In genomic region chr17:75817571-75817970, GRCh38 we compare ENCODE assay signal across 16 cellular contexts. TPM values are rescaled to one million over a fixed set of nuclear protein-coding genes. Genes with fewer than 3 reads are reported as not detected.
DNase-seq lines count a peak whose midpoint lies in the region; ATAC-seq lines count a peak whose summit lies in the region.
"Had no signal": no experiment of that assay in that cellular context is flagged by ENCODE, and none has a peak within 500 bp of the region (broad histone marks: within the 10 kb centered on the region; RNA-seq: fewer than 3 reads in every experiment).

No MANE protein-coding gene starts in this region.

- peaks cover 9% of the 10 kb centered on the region for H3K4me1 ChIP-seq in CD4-positive, CD25-positive, alpha-beta regulatory T cell (ENCODE audit: control insufficient read depth, insufficient read depth, low read length, poor library complexity, severe bottlenecking)

- no peaks in the 10 kb centered on the region for H3K27me3 Mint-ChIP-seq in activated T-cell treated with anti-CD3 and anti-CD28 coated beads, Interleukin-2, amount 50 U/mL, for 24 hours
- H3K27me3 Mint-ChIP-seq in activated T-cell treated with anti-CD3 and anti-CD28 coated beads, Interleukin-2, amount 50 U/mL, for 4 hours (ENCODE audit: low read depth): no peaks in the 10 kb centered on the region
- H3K27me3 Mint-ChIP-seq in CD4-positive, CD25-positive, alpha-beta regulatory T cell: no peaks in the 10 kb centered on the region
- H3K27me3 Mint-ChIP-seq: B cell; CD8-positive, alpha-beta memory T cell had no signal

- peaks cover 62% of the 10 kb centered on the region for H3K36me3 ChIP-seq in CD4-positive, CD25-positive, alpha-beta regulatory T cell (ENCODE audit: control insufficient read depth, insufficient read depth, low read length)
- H3K36me3 ChIP-seq in H7 (replicated peaks; ENCODE audit: control insufficient read depth, insufficient read depth, low read length): peaks cover 51% of the 10 kb centered on the region

- no peaks in the 10 kb centered on the region for H3K9me3 ChIP-seq in CD4-positive, CD25-positive, alpha-beta regulatory T cell (ENCODE audit: control insufficient read depth in 2 of 2, low read length in 2 of 2)
- H3K9me3 ChIP-seq: BLaER1 treated with 17β-estradiol and CSF1 and Interleukin-3, amounts not matched to agents 10 nM and 100 nM had no signal

- no peak overlapping the region for H3K4me3 Mint-ChIP-seq in activated T-cell treated with anti-CD3 and anti-CD28 coated beads, Interleukin-2, amount 50 U/mL, for 24 hours
- no peak overlapping the region for H3K4me3 Mint-ChIP-seq in activated T-cell treated with anti-CD3 and anti-CD28 coated beads, Interleukin-2, amount 50 U/mL, for 4 hours
- H3K4me3 Mint-ChIP-seq in CD4-positive, CD25-positive, alpha-beta regulatory T cell: no peak overlapping the region
- H3K4me3 Mint-ChIP-seq: B cell; CD8-positive, alpha-beta memory T cell; H9 had no signal

- H3K27me3 ChIP-seq in CD4-positive, CD25-positive, alpha-beta regulatory T cell (ENCODE audit: control insufficient read depth, insufficient read depth, low read length): no peaks in the 10 kb centered on the region
- no peaks in the 10 kb centered on the region for H3K27me3 ChIP-seq in H7 (ENCODE audit: control insufficient read depth, insufficient read depth, low read length)
- H3K27me3 ChIP-seq: BLaER1 treated with 17β-estradiol and CSF1 and Interleukin-3, amounts not matched to agents 10 nM and 100 nM had no signal

- no peak for ATAC-seq in activated T-cell treated with anti-CD3 and anti-CD28 coated beads, Interleukin-2, amount 50 U/mL, for 4 hours
- ATAC-seq in CD4-positive, CD25-positive, alpha-beta regulatory T cell (ENCODE audit: low read depth in 2 of 2): no peak
- no peak for ATAC-seq in GM21526 (IDR thresholded peaks at IDR 0.05; ENCODE audit: low FRiP score, unreplicated experiment)

- in situ Hi-C loops in KBM-7 (cut with MboI; ENCODE audit: low pct_unique_long_range_greater_than_20kb, low sequenced_read_pairs): no loop called here

- peak overlapping the region; percentile 67 for H3K27ac Mint-ChIP-seq in activated T-cell treated with anti-CD3 and anti-CD28 coated beads, Interleukin-2, amount 50 U/mL, for 24 hours
- H3K27ac Mint-ChIP-seq in CD4-positive, CD25-positive, alpha-beta regulatory T cell: peak overlapping the region in 2 of 3 donors; percentile 46 to 86
- H3K27ac Mint-ChIP-seq: B cell, H9 had no signal

- no peak for DNase-seq in activated T-cell treated with anti-CD3 and anti-CD28 coated beads, Interleukin-2, amount 50 U/mL, for 24 hours
- no peak for DNase-seq in activated T-cell treated with anti-CD3 and anti-CD28 coated beads, Interleukin-2, amount 50 U/mL, for 4 hours
- no peak for DNase-seq in CD4-positive, CD25-positive, alpha-beta regulatory T cell
- peak; percentile 35 for DNase-seq in H7
- peak; percentile 41 for DNase-seq in ecto neural progenitor cell (ENCODE audit: low spot score)
- no peak for DNase-seq in NCI-H2227 (lab: John Stamatoyannopoulos, UW; ENCODE audit: unreplicated experiment)
- DNase-seq in KBM-7: no peak
- DNase-seq: CD8-positive, alpha-beta memory T cell; COR-L47; DMS 273 treated with DMSO at 0.1 percent for 48 hours; DMS53; GOT3; H9 had no signal

- no peaks in the 10 kb centered on the region for H3K9me3 Mint-ChIP-seq in activated T-cell treated with anti-CD3 and anti-CD28 coated beads, Interleukin-2, amount 50 U/mL, for 24 hours
- H3K9me3 Mint-ChIP-seq in activated T-cell treated with anti-CD3 and anti-CD28 coated beads, Interleukin-2, amount 50 U/mL, for 4 hours: no peaks in the 10 kb centered on the region
- H3K9me3 Mint-ChIP-seq in CD4-positive, CD25-positive, alpha-beta regulatory T cell: no peaks in the 10 kb centered on the region
- H3K9me3 Mint-ChIP-seq: CD8-positive, alpha-beta memory T cell; H9 had no signal

- H3K4me1 Mint-ChIP-seq in activated T-cell treated with anti-CD3 and anti-CD28 coated beads, Interleukin-2, amount 50 U/mL, for 24 hours (ENCODE audit: low read depth): peaks cover 18% of the 10 kb centered on the region
- peaks cover 17% of the 10 kb centered on the region for H3K4me1 Mint-ChIP-seq in activated T-cell treated with anti-CD3 and anti-CD28 coated beads, Interleukin-2, amount 50 U/mL, for 4 hours (ENCODE audit: low read depth)
- peaks cover 0 to 18% (median 9%) of the 10 kb centered on the region in 4 donors for H3K4me1 Mint-ChIP-seq in CD4-positive, CD25-positive, alpha-beta regulatory T cell
- H3K4me1 Mint-ChIP-seq: H9 had no signal

- peaks cover 88% of the 10 kb centered on the region for H3K36me3 Mint-ChIP-seq in activated T-cell treated with anti-CD3 and anti-CD28 coated beads, Interleukin-2, amount 50 U/mL, for 24 hours (ENCODE audit: low read depth)
- H3K36me3 Mint-ChIP-seq in activated T-cell treated with anti-CD3 and anti-CD28 coated beads, Interleukin-2, amount 50 U/mL, for 4 hours (ENCODE audit: insufficient read depth): peaks cover 16% of the 10 kb centered on the region
- H3K36me3 Mint-ChIP-seq in CD4-positive, CD25-positive, alpha-beta regulatory T cell: peaks cover 11% of the 10 kb centered on the region

- H3K4me3 ChIP-seq in CD4-positive, CD25-positive, alpha-beta regulatory T cell (ENCODE audit: low read depth, low read length): no peak overlapping the region
- no peak overlapping the region for H3K4me3 ChIP-seq in H7 (ENCODE audit: insufficient read depth, low read depth, low read length)
- H3K4me3 ChIP-seq: BLaER1 treated with 17β-estradiol and CSF1 and Interleukin-3, amounts not matched to agents 10 nM and 100 nM had no signal

- H3K27ac ChIP-seq in CD4-positive, CD25-positive, alpha-beta regulatory T cell (ENCODE audit: insufficient read depth, low read length, poor library complexity, severe bottlenecking): no peak overlapping the region
- H3K27ac ChIP-seq: BLaER1 treated with 17β-estradiol and CSF1 and Interleukin-3, amounts not matched to agents 10 nM and 100 nM had no signal

RNA-seq across cellular contexts. Expression of gene UNC13D, which starts 26.6 kb away (rescaled TPM):
- 100 to 1,000 TPM; 122 to 146 (median 124) TPM for total RNA-seq in activated T-cell treated with anti-CD3 and anti-CD28 coated beads, Interleukin-2, amount 50 U/mL, for 4 hours
- total RNA-seq in CD4-positive, CD25-positive, alpha-beta regulatory T cell: 149 TPM
- 10 to 100 TPM; 41.6 to 51.7 (median 45.0) TPM for polyA plus RNA-seq in CD4-positive, CD25-positive, alpha-beta regulatory T cell
- total RNA-seq in H7 (2014; rRNA removed; shearing (Covaris generic)): 4.2 and 7.2 TPM in 2 replicates

RNA-seq across cellular contexts. Expression of gene UNK, which starts 33.0 kb away (rescaled TPM):
- 10 to 100 TPM; 21.0 to 24.5 (median 22.6) TPM for total RNA-seq in activated T-cell treated with anti-CD3 and anti-CD28 coated beads, Interleukin-2, amount 50 U/mL, for 4 hours
- 33.9 TPM for total RNA-seq in CD4-positive, CD25-positive, alpha-beta regulatory T cell
- polyA plus RNA-seq in CD4-positive, CD25-positive, alpha-beta regulatory T cell: 10 to 100 TPM; 15.3 to 24.5 (median 23.0) TPM
- total RNA-seq in H7 (2014; rRNA removed; shearing (Covaris generic)): 17.9 and 21.7 TPM in 2 replicates

RNA-seq across cellular contexts. Expression of gene WBP2, which starts 37.6 kb away (rescaled TPM):
- total RNA-seq in activated T-cell treated with anti-CD3 and anti-CD28 coated beads, Interleukin-2, amount 50 U/mL, for 4 hours: 10 to 100 TPM; 31.0 to 47.8 (median 44.5) TPM
- total RNA-seq in CD4-positive, CD25-positive, alpha-beta regulatory T cell: 118 TPM
- 100 to 1,000 TPM in 1 of 4 donors, 10 to 100 TPM in 3; 77.7 to 112 (median 91.2) TPM for polyA plus RNA-seq in CD4-positive, CD25-positive, alpha-beta regulatory T cell
- 44.8 and 48.2 TPM in 2 replicates for total RNA-seq in H7 (2014; rRNA removed; shearing (Covaris generic))

RNA-seq across cellular contexts. Expression of gene GALK1, which starts 52.6 kb away (rescaled TPM):
- 10 to 100 TPM; 16.9 to 23.5 (median 21.3) TPM for total RNA-seq in activated T-cell treated with anti-CD3 and anti-CD28 coated beads, Interleukin-2, amount 50 U/mL, for 4 hours
- total RNA-seq in CD4-positive, CD25-positive, alpha-beta regulatory T cell: 9.1 TPM
- 10 to 100 TPM; 18.7 to 24.3 (median 21.9) TPM for polyA plus RNA-seq in CD4-positive, CD25-positive, alpha-beta regulatory T cell
- 43.4 and 47.2 TPM in 2 replicates for total RNA-seq in H7 (2014; rRNA removed; shearing (Covaris generic))

Comparison
In these comparisons a context has a peak if more than half of its experiments do, and no peak if none do; other contexts are left out.
1. DNase-seq: peak in H7 (single experiment) and ecto neural progenitor cell (single experiment); none in activated T-cell treated with anti-CD3 and anti-CD28 coated beads, Interleukin-2, amount 50 U/mL, for 24 hours (single experiment), activated T-cell treated with anti-CD3 and anti-CD28 coated beads, Interleukin-2, amount 50 U/mL, for 4 hours (single experiment), CD4-positive, CD25-positive, alpha-beta regulatory T cell (0 of 3), NCI-H2227 (single experiment) and KBM-7 (single experiment).
2. RNA of gene UNC13D, which starts 26.6 kb away (total RNA-seq): 149 TPM in CD4-positive, CD25-positive, alpha-beta regulatory T cell (single experiment) and 122 to 146 TPM in activated T-cell treated with anti-CD3 and anti-CD28 coated beads, Interleukin-2, amount 50 U/mL, for 4 hours; 4.2 to 7.2 TPM in H7; every median in the first group is over 10 times any median in the second.